Comparison of ENCODE assay signal across 8 cellular contexts in the genomic region with DNA sequence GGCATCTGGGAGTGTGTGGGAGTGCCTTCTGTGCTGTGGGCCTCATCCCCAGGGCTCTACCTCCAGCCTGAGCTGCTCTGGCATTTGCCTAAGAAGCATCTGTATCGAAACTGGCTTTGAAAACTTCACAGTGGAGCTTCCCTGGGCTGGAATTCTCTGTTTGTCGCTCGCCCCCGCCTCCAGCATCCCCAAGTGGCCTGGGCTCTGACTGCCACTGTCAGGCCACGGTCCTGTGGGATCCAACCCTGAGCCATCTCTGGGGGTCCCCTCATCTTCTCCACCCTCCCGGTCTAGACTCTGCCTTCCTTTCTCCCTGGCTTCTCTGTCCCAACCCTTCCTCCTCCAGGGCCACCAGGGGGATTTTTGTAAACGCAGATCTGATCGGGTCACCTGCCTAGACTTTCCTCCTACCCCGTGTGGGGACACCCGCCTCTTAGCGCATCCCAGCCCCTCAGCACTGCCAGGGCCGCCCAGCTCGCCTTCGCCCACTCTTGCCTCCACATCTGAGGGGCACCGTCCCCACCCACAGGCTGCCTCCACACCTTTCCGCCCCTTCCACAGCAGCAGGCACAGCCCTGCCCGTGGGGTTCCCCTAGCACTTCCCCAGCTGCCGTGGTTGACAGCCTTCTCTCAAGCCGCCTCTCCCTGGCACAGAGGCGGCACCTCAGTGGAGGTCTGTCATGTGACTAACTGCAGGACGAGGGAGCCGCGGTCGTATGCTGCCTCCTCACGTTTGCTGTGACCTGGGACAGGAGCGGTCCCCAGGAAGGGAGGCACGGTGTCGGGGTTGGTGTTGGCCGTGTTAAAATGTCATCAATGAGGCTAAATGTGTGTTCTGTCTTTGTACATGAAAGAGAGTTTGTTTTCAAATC. TPM values are rescaled to one million over a fixed set of nuclear protein-coding genes. Genes with fewer than 3 reads are reported as not detected.
A peak's percentile ranks its signal among the peaks of the same experiment; 100 is the strongest.
DNase-seq lines count a peak whose midpoint lies in the region; ATAC-seq and TF ChIP-seq lines count a peak whose summit lies in the region.

No MANE protein-coding gene starts in this region.

- DNase-seq in AML-193 (lab: John Stamatoyannopoulos, UW) (peak; percentile 65 to 73), RPMI7951 (ENCODE audit: low read depth) (peak; percentile 34), kidney tubule cell (ENCODE audit: low spot score) (peak; percentile 71)
- DNase-seq in stimulated activated CD8-positive, alpha-beta memory T cell treated with anti-CD3 and anti-CD28 coated beads, Interleukin-12 subunit alpha, Interleukin-12 subunit beta, amount 100 ng/mL, for 1 hour (ENCODE audit: low read depth), result peak; percentile 73

- H3K27me3 Mint-ChIP-seq in activated naive CD4-positive, alpha-beta T cell treated with anti-CD3 and anti-CD28 coated beads, Interleukin-2, amount 50 U/mL, for 24 hours, result no peaks in the 10 kb centered on the region

- no peaks in the 10 kb centered on the region for H3K27me3 ChIP-seq in gastroesophageal sphincter

- no peaks in the 10 kb centered on the region for H3K9me3 ChIP-seq in gastroesophageal sphincter

- no peak for TF ChIP-seq POLR2A in gastroesophageal sphincter (IDR thresholded peaks at IDR 0.05)

- H3K36me3 Mint-ChIP-seq in activated naive CD4-positive, alpha-beta T cell treated with anti-CD3 and anti-CD28 coated beads, Interleukin-2, amount 50 U/mL, for 24 hours, result no peaks in the 10 kb centered on the region

- WGBS in gastroesophageal sphincter (ENCODE audit: low coverage in 1 of 2), 2 donors, result 65 to 67% methylated on average over 12 to 14 of the region's 29 CpGs

- no peak overlapping the region for H3K27ac ChIP-seq in gastroesophageal sphincter

- H3K27ac Mint-ChIP-seq in activated naive CD4-positive, alpha-beta T cell treated with anti-CD3 and anti-CD28 coated beads, Interleukin-2, amount 50 U/mL, for 24 hours, result peak overlapping the region; percentile 90

- ATAC-seq in GM19438 (IDR thresholded peaks at IDR 0.05; ENCODE audit: low read depth, unreplicated experiment) (peak; percentile 73), HG03520 (IDR thresholded peaks at IDR 0.05; ENCODE audit: unreplicated experiment) (no peak), gastroesophageal sphincter (no peak)

- H3K4me1 ChIP-seq in gastroesophageal sphincter, result peaks cover 0 to 47% (median 10%) of the 10 kb centered on the region in 3 donors

- H3K4me3 ChIP-seq in gastroesophageal sphincter, result no peak overlapping the region

- TF ChIP-seq CTCF in gastroesophageal sphincter (IDR thresholded peaks at IDR 0.05), result peak in 1 of 4 experiments; percentile 10

- H3K4me3 Mint-ChIP-seq in activated naive CD4-positive, alpha-beta T cell treated with anti-CD3 and anti-CD28 coated beads, Interleukin-2, amount 50 U/mL, for 24 hours, result peak overlapping the region; percentile 58

- H3K36me3 ChIP-seq in gastroesophageal sphincter, result peaks cover 0 to 21% of the 10 kb centered on the region in 2 donors

- no peaks in the 10 kb centered on the region for H3K9me3 Mint-ChIP-seq in activated naive CD4-positive, alpha-beta T cell treated with anti-CD3 and anti-CD28 coated beads, Interleukin-2, amount 50 U/mL, for 24 hours

- no peak for TF ChIP-seq EP300 in gastroesophageal sphincter (IDR thresholded peaks at IDR 0.05)

- H3K4me1 Mint-ChIP-seq in activated naive CD4-positive, alpha-beta T cell treated with anti-CD3 and anti-CD28 coated beads, Interleukin-2, amount 50 U/mL, for 24 hours, result peaks cover 12% of the 10 kb centered on the region

RNA-seq across cellular contexts. Expression of gene TBC1D24, which starts 12.0 kb away (rescaled TPM):
- total RNA-seq in RPMI7951 (2014; rRNA removed; shearing (Covaris generic)), result 4.4 and 5.1 TPM in 2 replicates
- 10 to 100 TPM in 3 of 4 donors, 1 to 10 TPM in 1; 6.2 to 18.4 (median 14.2) TPM for total RNA-seq in gastroesophageal sphincter

RNA-seq across cellular contexts. Expression of gene NTN3, which starts 15.8 kb away (rescaled TPM):
- total RNA-seq in RPMI7951 (2014; rRNA removed; shearing (Covaris generic)), result not detected in 2 replicates
- total RNA-seq in gastroesophageal sphincter, result not detected

RNA-seq across cellular contexts. Expression of gene ATP6V0C, which starts 26.9 kb away (rescaled TPM):
- 30.0 and 31.5 TPM in 2 replicates for total RNA-seq in RPMI7951 (2014; rRNA removed; shearing (Covaris generic))
- total RNA-seq in gastroesophageal sphincter, result 10 to 100 TPM; 37.5 to 62.2 (median 50.9) TPM

RNA-seq across cellular contexts. Expression of gene TEDC2, which starts 27.0 kb away (rescaled TPM):
- 10.2 and 21.7 TPM in 2 replicates for total RNA-seq in RPMI7951 (2014; rRNA removed; shearing (Covaris generic))
- total RNA-seq in gastroesophageal sphincter, result 1 to 10 TPM in 2 of 4 donors, not detected in 2; 1.0 to 2.5 TPM

RNA-seq across cellular contexts. Expression of gene AMDHD2, which starts 33.3 kb away (rescaled TPM):
- 8.9 and 11.3 TPM in 2 replicates for total RNA-seq in RPMI7951 (2014; rRNA removed; shearing (Covaris generic))
- total RNA-seq in gastroesophageal sphincter, result 10 to 100 TPM; 14.0 to 29.1 (median 23.4) TPM
